7 cellular contexts compared by ENCODE assay signal in genomic region chr1:34597877-34598514, GRCh38.
DNase-seq lines count a peak whose midpoint lies in the region; ATAC-seq and TF ChIP-seq lines count a peak whose summit lies in the region.

No MANE protein-coding gene starts in this region.

- TF ChIP-seq CTCF in Loucy (conservative IDR thresholded peaks at IDR 0.05; ENCODE audit: low read length) (peak; percentile 96), RWPE2 (IDR thresholded peaks at IDR 0.05; ENCODE audit: poor library complexity, severe bottlenecking) (peak; percentile 70)

- no peak overlapping the region for H3K9ac ChIP-seq in Loucy (ENCODE audit: low read depth, low read length, poor library complexity, severe bottlenecking)

- H2AFZ ChIP-seq in Loucy (ENCODE audit: low read length) = no peak overlapping the region

- DNase-seq in GM03348 (ENCODE audit: low spot score) = peak; percentile 88
- DNase-seq in RWPE2 (ENCODE audit: low spot score) = no peak
- peak in 53 of 56 donors; percentile 3 to 87 (median 49) for DNase-seq in amygdala (lab: John Stamatoyannopoulos, UW)
- peak; percentile 40 for DNase-seq in iPS DF 19.7 (ENCODE audit: low read depth, low spot score)
- peak; percentile 14 to 68 for DNase-seq in stimulated activated CD4-positive, alpha-beta T cell treated with anti-CD3 and anti-CD28 coated beads, Interleukin-12 subunit alpha, Interleukin-12 subunit beta, amount 100 ng/mL, for 24 hours (ENCODE audit: low read depth in 2 of 2)

- no peaks in the 10 kb centered on the region for H3K9me3 ChIP-seq in Loucy (ENCODE audit: insufficient read depth, low read depth, low read length)
- H3K9me3 ChIP-seq in RWPE2 (ENCODE audit: severe bottlenecking) = no peaks in the 10 kb centered on the region

- H3K4me1 ChIP-seq in Loucy (ENCODE audit: insufficient read depth, low read length, poor library complexity, severe bottlenecking) (no peaks in the 10 kb centered on the region), RWPE2 (ENCODE audit: insufficient read depth, poor library complexity, severe bottlenecking) (no peaks in the 10 kb centered on the region)

- no peaks in the 10 kb centered on the region for H3K79me2 ChIP-seq in Loucy (ENCODE audit: insufficient read depth, low read length)

- no peak overlapping the region for H3K27ac ChIP-seq in RWPE2 (ENCODE audit: poor library complexity, severe bottlenecking)

- H3K4me3 ChIP-seq in Loucy (ENCODE audit: low read length, poor library complexity, severe bottlenecking) (no peak overlapping the region), RWPE2 (ENCODE audit: severe bottlenecking) (no peak overlapping the region)

- ATAC-seq in RWPE2 (ENCODE audit: low read depth) = peak; percentile 68
- no peak for ATAC-seq in HG03159 (IDR thresholded peaks at IDR 0.05; ENCODE audit: unreplicated experiment)

- no peaks in the 10 kb centered on the region for H3K9me2 ChIP-seq in Loucy (replicated peaks; ENCODE audit: low read depth, low read length)

- no peaks in the 10 kb centered on the region for H3F3A ChIP-seq in Loucy (ENCODE audit: low read depth)

- H3K27me3 ChIP-seq in Loucy (ENCODE audit: insufficient read depth, low read length, poor library complexity, severe bottlenecking) = no peaks in the 10 kb centered on the region
- no peaks in the 10 kb centered on the region for H3K27me3 ChIP-seq in RWPE2 (ENCODE audit: insufficient read depth, poor library complexity, severe bottlenecking)

- H4K20me1 ChIP-seq in Loucy (ENCODE audit: insufficient read depth, low read length, poor library complexity, severe bottlenecking) = no peaks in the 10 kb centered on the region

- H3K4me2 ChIP-seq in Loucy (ENCODE audit: low read depth, low read length, poor library complexity, severe bottlenecking) = no peak overlapping the region

- H3K36me3 ChIP-seq in Loucy (ENCODE audit: insufficient read depth, low read length) (no peaks in the 10 kb centered on the region), RWPE2 (ENCODE audit: low read depth) (no peaks in the 10 kb centered on the region)
